ENCODE assay signal across 20 cellular contexts in genomic region chr6:117194978-117195377, GRCh38.
DNase-seq lines count a peak whose midpoint lies in the region; ATAC-seq, FAIRE-seq and TF ChIP-seq lines count a peak whose summit lies in the region.
"Had no signal": no experiment of that assay in that cellular context is flagged by ENCODE, and none has a peak within 500 bp of the region (broad histone marks: within the 10 kb centered on the region; RNA-seq: fewer than 3 reads in every experiment).

No MANE protein-coding gene starts in this region.

- H3K4me3 Mint-ChIP-seq in brain, result no peak overlapping the region
- no peak overlapping the region for H3K4me3 Mint-ChIP-seq in neural crest cell

- intact Hi-C loops in HepG2 (cut with micrococcal nuclease; ENCODE audit: unreplicated experiment) (no loop called here), right lobe of liver (cut with DNase I) (no loop called here), A673 (cut with micrococcal nuclease; ENCODE audit: unreplicated experiment) (no loop called here), mammary epithelial cell (cut with micrococcal nuclease) (loop anchor here (5.0 kb wide), 1 partner anchor 122 kb away; no protein-coding TSS in a partner anchor)

- TF ChIP-seq POLR2A in HepG2 (IDR thresholded peaks at IDR 0.05; ENCODE audit: insufficient read depth in 1 of 2, low read depth in 2 of 2, low read length in 2 of 2) (no peak), right lobe of liver (IDR thresholded peaks at IDR 0.05) (no peak)

- TF ChIP-seq EP300 in HepG2 (IDR thresholded peaks at IDR 0.05; ENCODE audit: low read depth in 2 of 2, low read length in 2 of 2) (no peak), HepG2 (CRISPR knock-in tag; IDR thresholded peaks at IDR 0.05; ENCODE audit: borderline replicate concordance) (no peak)

- H3K9ac ChIP-seq in HepG2 (ENCODE audit: insufficient read depth, low read depth, low read length) (no peak overlapping the region), mammary epithelial cell (ENCODE audit: insufficient read depth, low read length) (no peak overlapping the region)

- no peak overlapping the region for H3K4me3 ChIP-seq in HepG2 (replicated peaks in 1 of 3; ENCODE audit: insufficient read depth in 1 of 3, low read depth in 2 of 3, low read length in 3 of 3)
- no peak overlapping the region for H3K4me3 ChIP-seq in right lobe of liver
- no peak overlapping the region for H3K4me3 ChIP-seq in A673 (ENCODE audit: low read depth, low read length, poor library complexity, severe bottlenecking)
- no peak overlapping the region for H3K4me3 ChIP-seq in mammary epithelial cell (replicated peaks in 1 of 3; ENCODE audit: insufficient read depth in 1 of 3, low read depth in 2 of 3, low read length in 3 of 3)
- H3K4me3 ChIP-seq: MG63, SK-N-MC had no signal

- CTCF ChIA-PET in HepG2 (lab: Yijun Ruan, JAX; ENCODE audit: low intra/inter-chr PET ratio, low total read pairs) (no interaction called here), A673 (lab: Charles Lee) (no interaction called here), mammary epithelial cell (lab: Charles Lee; ENCODE audit: low non-redundant PET) (interaction anchor here (0.7 kb wide), 1 partner anchor 299 kb away, joined by 3 read pairs; no protein-coding TSS in a partner anchor)

- TF ChIP-seq RAD21 in HepG2 (CRISPR knock-in tag; IDR thresholded peaks at IDR 0.05), result no peak

- H2AFZ ChIP-seq in HepG2 (ENCODE audit: low read length), result no peak overlapping the region
- no peak overlapping the region for H2AFZ ChIP-seq in mammary epithelial cell (ENCODE audit: low read depth, low read length)

- H3K36me3 Mint-ChIP-seq in brain (no peaks in the 10 kb centered on the region), neural crest cell (ENCODE audit: low read depth) (no peaks in the 10 kb centered on the region)

- H3K4me2 ChIP-seq in HepG2 (ENCODE audit: low read depth, low read length), result no peak overlapping the region
- H3K4me2 ChIP-seq in mammary epithelial cell (ENCODE audit: insufficient read depth, low read depth, low read length), result no peak overlapping the region

- DNase-seq in HepG2 (ENCODE audit: low spot score), result no peak
- no peak for DNase-seq in right lobe of liver
- no peak for DNase-seq in neural crest cell (ENCODE audit: low read depth, low spot score)
- no peak for DNase-seq in A673 (ENCODE audit: low spot score)
- no peak for DNase-seq in GDM1 (lab: John Stamatoyannopoulos, UW)
- DNase-seq in mammary epithelial cell, result no peak
- DNase-seq: DMS 273 treated with DMSO at 0.1 percent for 48 hours, KG1, MG63, NCI-H1092, NCI-H146, NCI-H2081, NCI-H2227 treated with DMSO at 0.1 percent for 48 hours, NCI-H748 treated with DMSO at 0.1 percent for 48 hours had no signal

- H3K4me1 Mint-ChIP-seq in brain (peaks cover 29% of the 10 kb centered on the region), neural crest cell (peaks cover 22% of the 10 kb centered on the region)

- H3K4me1 ChIP-seq in HepG2 (ENCODE audit: insufficient read depth, low read length) (no peaks in the 10 kb centered on the region), right lobe of liver (no peaks in the 10 kb centered on the region), A673 (ENCODE audit: insufficient read depth, low read length, poor library complexity, severe bottlenecking) (no peaks in the 10 kb centered on the region), mammary epithelial cell (ENCODE audit: insufficient read depth, low read length) (peaks cover 5% of the 10 kb centered on the region)

- dilution Hi-C loops in mammary epithelial cell (cut with HindIII; ENCODE audit: low sequenced_read_pairs), result no loop called here

- H3K36me3 ChIP-seq in HepG2 (replicated peaks in 1 of 2; ENCODE audit: control insufficient read depth in 1 of 2, insufficient read depth in 2 of 2, low read length in 2 of 2), result no peaks in the 10 kb centered on the region
- H3K36me3 ChIP-seq in right lobe of liver, result no peaks in the 10 kb centered on the region
- no peaks in the 10 kb centered on the region for H3K36me3 ChIP-seq in A673 (ENCODE audit: insufficient read depth, low read length, poor library complexity, severe bottlenecking)
- H3K36me3 ChIP-seq in mammary epithelial cell (ENCODE audit: insufficient read depth, low read length), result no peaks in the 10 kb centered on the region
- H3K36me3 ChIP-seq: MG63 had no signal

- H3K79me2 ChIP-seq in HepG2 (ENCODE audit: insufficient read depth, low read length) (no peaks in the 10 kb centered on the region), mammary epithelial cell (ENCODE audit: insufficient read depth, low read length) (no peaks in the 10 kb centered on the region)

- ATAC-seq in HepG2 (peak; percentile 50; the same call in 2 of the 3 replicates), right lobe of liver (no peak), GM18502 (IDR thresholded peaks at IDR 0.05; ENCODE audit: poor library complexity, unreplicated experiment) (no peak)
- ATAC-seq: PC-3 had no signal

- H3K27me3 ChIP-seq in HepG2 (ENCODE audit: control insufficient read depth in 1 of 2, insufficient read depth in 2 of 2, low read length in 2 of 2), result no peaks in the 10 kb centered on the region
- no peaks in the 10 kb centered on the region for H3K27me3 ChIP-seq in right lobe of liver
- H3K27me3 ChIP-seq in A673 (replicated peaks; ENCODE audit: insufficient read depth, low read depth, low read length, poor library complexity), result no peaks in the 10 kb centered on the region
- H3K27me3 ChIP-seq in mammary epithelial cell (ENCODE audit: insufficient read depth, low read length), result no peaks in the 10 kb centered on the region
- H3K27me3 ChIP-seq: MG63 had no signal

- H3K27me3 Mint-ChIP-seq in brain (peaks cover 3% of the 10 kb centered on the region), neural crest cell (ENCODE audit: low read depth) (no peaks in the 10 kb centered on the region)

- H3K9me3 ChIP-seq in HepG2 (ENCODE audit: low read length), result no peaks in the 10 kb centered on the region
- H3K9me3 ChIP-seq in right lobe of liver, result no peaks in the 10 kb centered on the region
- H3K9me3 ChIP-seq in A673 (ENCODE audit: low read depth, low read length, poor library complexity, severe bottlenecking), result no peaks in the 10 kb centered on the region
- H3K9me3 ChIP-seq in mammary epithelial cell (replicated peaks; ENCODE audit: insufficient read depth, low read length), result no peaks in the 10 kb centered on the region
- H3K9me3 ChIP-seq: MG63 had no signal

- in situ Hi-C loops in HepG2 (cut with HindIII; ENCODE audit: extremely low pct_ligation_motif_present, low pct_unique_long_range_greater_than_20kb), result loop anchor here (10.0 kb wide), 1 partner anchor 320 kb away; the partner anchor contains the start of gene RFX6
- in situ Hi-C loops in mammary epithelial cell (cut with MboI; ENCODE audit: low sequenced_read_pairs in 2 of 2), result no loop called here

- POLR2A ChIA-PET in HepG2 (lab: Yijun Ruan, JAX), result no interaction called here
- POLR2A ChIA-PET in A673 (lab: Charles Lee; ENCODE audit: low non-redundant PET), result no interaction called here

- 2% methylated on average over 4 of the region's 4 CpGs for WGBS in HepG2 (ENCODE audit: low lambda C conversion rate)
- 29% methylated on average over 4 of the region's 4 CpGs for WGBS in right lobe of liver (ENCODE audit: insufficient coverage, low coverage, low lambda C conversion rate, missing lambda C conversion rate)
- 56% methylated on average over 4 of the region's 4 CpGs for WGBS in mammary epithelial cell (ENCODE audit: low coverage, missing lambda C conversion rate)

- no peak overlapping the region for H3K27ac ChIP-seq in HepG2 (ENCODE audit: extremely low read length, insufficient read depth, low read length)
- H3K27ac ChIP-seq in right lobe of liver, result no peak overlapping the region
- no peak overlapping the region for H3K27ac ChIP-seq in A673 (ENCODE audit: low read depth, low read length, poor library complexity, severe bottlenecking)
- H3K27ac ChIP-seq in mammary epithelial cell (ENCODE audit: insufficient read depth, low read depth, low read length), result no peak overlapping the region
- H3K27ac ChIP-seq: SK-N-MC had no signal

- no peak for TF ChIP-seq CTCF in HepG2 (CRISPR knock-in tag; IDR thresholded peaks at IDR 0.05)
- no peak for TF ChIP-seq CTCF in right lobe of liver (IDR thresholded peaks at IDR 0.05)
- no peak for TF ChIP-seq CTCF in brain (conservative IDR thresholded peaks at IDR 0.05)
- TF ChIP-seq CTCF in neural crest cell (conservative IDR thresholded peaks at IDR 0.05), result no peak
- TF ChIP-seq CTCF in A673 (conservative IDR thresholded peaks at IDR 0.05; ENCODE audit: low read depth, low read length), result no peak
- no peak for TF ChIP-seq CTCF in mammary epithelial cell (conservative IDR thresholded peaks at IDR 0.05 in 1 of 2, IDR thresholded peaks at IDR 0.05 in 1 of 2; ENCODE audit: extremely low read depth in 1 of 2, insufficient read depth in 1 of 2, low read depth in 1 of 2, low read length in 2 of 2)

- H3K27ac Mint-ChIP-seq in brain (peak overlapping the region in 3 of 5 experiments; percentile 1 to 37 (median 33)), neural crest cell (ENCODE audit: unreplicated experiment) (peak overlapping the region; percentile 46)

- no peak for FAIRE-seq in HepG2 (lab: Jason Lieb, UNC)
- FAIRE-seq: A204.1, H54 had no signal

- H4K20me1 ChIP-seq in HepG2 (ENCODE audit: insufficient read depth, low read length), result no peaks in the 10 kb centered on the region
- no peaks in the 10 kb centered on the region for H4K20me1 ChIP-seq in mammary epithelial cell (ENCODE audit: insufficient read depth, low read length)

- BruUV-seq in HepG2 (replicated peaks; lab: Mats Ljungman, UMichigan) (no TSS peak), A673 (replicated peaks; lab: Mats Ljungman, UMichigan) (no TSS peak), mammary epithelial cell (replicated peaks; lab: Mats Ljungman, UMichigan) (no TSS peak)

- H3K9me3 Mint-ChIP-seq in brain, result no peaks in the 10 kb centered on the region
- H3K9me3 Mint-ChIP-seq in neural crest cell, result peaks cover 3% of the 10 kb centered on the region

TF ChIP-seq in HepG2, 621 proteins besides CTCF, POLR2A, EP300 and RAD21 (continues in another document):
- TF ChIP-seq SP4 (CRISPR knock-in tag; IDR thresholded peaks at IDR 0.05) (no peak), GPBP1L1 (CRISPR knock-in tag; IDR thresholded peaks at IDR 0.05) (no peak), SRF (IDR thresholded peaks at IDR 0.05; ENCODE audit: low read depth, low read length) (no peak)
